In the genomic region with DNA sequence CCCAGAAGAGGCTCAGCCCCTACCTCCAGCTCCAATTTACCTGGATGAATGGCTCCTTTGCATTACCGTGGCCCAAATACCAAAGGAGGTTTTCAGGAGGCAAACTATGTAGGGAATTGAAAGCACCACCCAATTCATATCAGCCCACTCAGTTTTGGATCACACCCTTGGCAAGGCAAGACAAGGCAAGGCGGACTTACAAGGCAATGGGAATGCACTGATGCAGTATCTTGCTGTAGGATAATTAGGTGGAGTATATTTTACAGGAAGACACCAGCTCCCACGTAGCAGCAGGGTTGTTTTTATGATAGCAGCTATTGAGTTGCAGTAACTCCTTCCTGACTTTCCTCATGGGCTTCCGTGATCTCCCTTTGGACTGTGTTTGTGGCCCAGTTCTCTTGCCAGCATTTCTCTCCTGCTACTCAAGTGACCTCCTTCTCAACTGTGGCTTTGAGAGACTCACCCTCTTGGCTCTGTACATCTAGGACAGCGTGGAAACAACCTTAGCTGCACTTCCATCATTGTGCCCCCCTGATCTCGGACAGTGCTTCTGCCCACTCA, we compare ENCODE assay signal across 23 cellular contexts.
DNase-seq lines count a peak whose midpoint lies in the region; ATAC-seq and TF ChIP-seq lines count a peak whose summit lies in the region.
"Had no signal": no experiment of that assay in that cellular context is flagged by ENCODE, and none has a peak within 500 bp of the region (broad histone marks: within the 10 kb centered on the region; RNA-seq: fewer than 3 reads in every experiment).

No MANE protein-coding gene starts in this region.

- intact Hi-C loops in left ventricle myocardium superior (cut with micrococcal nuclease) (no loop called here), sciatic nerve (cut with DNase I) (no loop called here), upper lobe of right lung (cut with DNase I) (no loop called here)

- H3K9me3 ChIP-seq in right atrium auricular region (no peaks in the 10 kb centered on the region), lung (ENCODE audit: control insufficient read depth in 2 of 2, insufficient read depth in 1 of 2, low read length in 1 of 2) (no peaks in the 10 kb centered on the region), BE2C (no peaks in the 10 kb centered on the region), upper lobe of right lung (no peaks in the 10 kb centered on the region)
- H3K9me3 ChIP-seq: BLaER1, MG63, SJSA1 had no signal

- H3K36me3 ChIP-seq in right atrium auricular region (no peaks in the 10 kb centered on the region), lung (ENCODE audit: control insufficient read depth in 2 of 2, insufficient read depth in 2 of 2, low read length in 2 of 2) (no peaks in the 10 kb centered on the region), BE2C (no peaks in the 10 kb centered on the region), upper lobe of right lung (no peaks in the 10 kb centered on the region)
- H3K36me3 ChIP-seq: BLaER1, MG63, SJSA1 had no signal

- WGBS in lung, 2 donors: 82 to 84% methylated on average over 6 of the region's 6 CpGs

- H3K4me1 ChIP-seq in right atrium auricular region (peaks cover 0 to 6% of the 10 kb centered on the region in 2 donors), lung (ENCODE audit: control insufficient read depth in 2 of 2, insufficient read depth in 2 of 2, low read length in 2 of 2) (no peaks in the 10 kb centered on the region), BE2C (peaks cover 5% of the 10 kb centered on the region), upper lobe of right lung (no peaks in the 10 kb centered on the region)
- H3K4me1 ChIP-seq: BLaER1, SJSA1 had no signal

- no peak for TF ChIP-seq CTCF in right atrium auricular region (IDR thresholded peaks at IDR 0.05)
- no peak for TF ChIP-seq CTCF in coronary artery (IDR thresholded peaks at IDR 0.05)
- TF ChIP-seq CTCF in lung (IDR thresholded peaks at IDR 0.05; ENCODE audit: control extremely low read depth, extremely low read depth): no peak
- no peak for TF ChIP-seq CTCF in BE2C (IDR thresholded peaks at IDR 0.05; ENCODE audit: low read depth, low read length)
- no peak for TF ChIP-seq CTCF in upper lobe of right lung (IDR thresholded peaks at IDR 0.05)

- H3K27me3 ChIP-seq in right atrium auricular region: no peaks in the 10 kb centered on the region
- H3K27me3 ChIP-seq in lung (ENCODE audit: control insufficient read depth, insufficient read depth): no peaks in the 10 kb centered on the region
- no peaks in the 10 kb centered on the region for H3K27me3 ChIP-seq in BE2C
- no peaks in the 10 kb centered on the region for H3K27me3 ChIP-seq in upper lobe of right lung
- H3K27me3 ChIP-seq: BLaER1, MG63, SJSA1 had no signal

- H3K27ac ChIP-seq in right atrium auricular region: no peak overlapping the region
- H3K27ac ChIP-seq in coronary artery: no peak overlapping the region
- no peak overlapping the region for H3K27ac ChIP-seq in lung (ENCODE audit: low read depth in 1 of 2, low read length in 1 of 2)
- H3K27ac ChIP-seq in upper lobe of right lung: no peak overlapping the region
- H3K27ac ChIP-seq: BLaER1, SJSA1 had no signal

- no peak overlapping the region for H3K4me3 ChIP-seq in right atrium auricular region
- peak overlapping the region; percentile 18 for H3K4me3 ChIP-seq in coronary artery
- no peak overlapping the region for H3K4me3 ChIP-seq in lung
- no peak overlapping the region for H3K4me3 ChIP-seq in BE2C (ENCODE audit: low read depth, low read length)
- H3K4me3 ChIP-seq in upper lobe of right lung: no peak overlapping the region
- H3K4me3 ChIP-seq: BLaER1, GM23338, MG63, SJSA1 had no signal

- ATAC-seq in left ventricle myocardium superior: peak; percentile 53
- ATAC-seq in lung (ENCODE audit: insufficient read depth, low FRiP score): peak; percentile 29
- ATAC-seq in sciatic nerve: peak; percentile 39
- ATAC-seq in upper lobe of right lung: no peak
- ATAC-seq: GM23338 had no signal

- no peak for DNase-seq in left ventricle myocardium superior
- DNase-seq in right atrium auricular region (ENCODE audit: low spot score): no peak
- DNase-seq in coronary artery (ENCODE audit: low spot score): no peak
- no peak for DNase-seq in lung (ENCODE audit: low spot score)
- DNase-seq in sciatic nerve (ENCODE audit: low spot score): no peak
- DNase-seq in BE2C: no peak
- DNase-seq in DMS79 (lab: John Stamatoyannopoulos, UW): no peak
- DNase-seq in upper lobe of right lung: no peak
- DNase-seq: CD4-positive, CD25-positive, alpha-beta regulatory T cell; H9; KBM-7; MG63; NCI-H1048; NCI-H1417; NCI-H1694; NCI-H2029 treated with DMSO at 0.1 percent for 48 hours; NCI-H2171; NCI-H345; NCI-H524; NCI-H748 treated with DMSO at 0.1 percent for 48 hours had no signal
